In the genomic region with DNA sequence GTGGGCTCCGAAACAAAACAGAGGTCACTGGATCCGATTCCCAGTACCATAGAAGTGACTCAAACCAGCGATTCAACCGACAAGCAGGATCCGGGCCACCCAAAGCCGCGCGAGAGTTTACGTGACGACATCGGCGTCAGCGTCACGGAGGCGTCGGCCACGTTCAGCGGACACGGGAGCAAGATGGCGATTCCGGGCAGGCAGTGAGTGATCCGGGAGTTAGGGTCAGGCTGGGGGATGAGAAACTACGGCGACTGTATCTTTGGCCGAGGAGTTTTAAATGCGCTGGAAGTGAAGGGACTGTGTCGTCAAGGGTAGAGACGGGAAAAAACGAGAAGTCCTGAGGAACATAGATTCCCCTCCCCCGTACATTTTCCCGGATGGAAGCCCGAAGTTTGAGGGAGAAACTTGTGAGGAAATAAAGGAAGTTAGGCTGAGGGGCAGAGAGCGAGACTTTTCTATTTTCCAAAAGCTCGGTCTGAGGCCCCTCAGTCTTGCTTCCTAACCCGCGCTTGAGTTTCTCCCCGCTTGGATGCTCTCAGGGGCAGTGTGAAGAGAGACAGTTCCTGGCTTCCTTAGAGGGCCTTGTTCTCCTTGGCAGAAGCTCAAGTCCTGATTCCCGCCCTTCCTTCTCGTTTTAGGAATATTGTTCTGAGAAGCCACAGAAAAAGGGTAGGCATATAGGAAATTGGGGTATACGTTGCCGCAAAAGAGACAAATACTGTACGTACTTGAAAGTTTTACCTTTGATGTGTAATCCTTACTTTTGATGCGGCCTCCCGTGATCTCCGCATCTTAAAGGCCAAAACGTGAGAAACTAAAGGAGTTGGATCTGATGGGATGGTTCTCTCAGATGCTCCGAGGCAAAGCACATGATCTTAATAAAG, we compare ENCODE assay signal across 1 cellular context.
TF ChIP-seq lines count a peak whose summit lies in the region.

A gene with protein sequence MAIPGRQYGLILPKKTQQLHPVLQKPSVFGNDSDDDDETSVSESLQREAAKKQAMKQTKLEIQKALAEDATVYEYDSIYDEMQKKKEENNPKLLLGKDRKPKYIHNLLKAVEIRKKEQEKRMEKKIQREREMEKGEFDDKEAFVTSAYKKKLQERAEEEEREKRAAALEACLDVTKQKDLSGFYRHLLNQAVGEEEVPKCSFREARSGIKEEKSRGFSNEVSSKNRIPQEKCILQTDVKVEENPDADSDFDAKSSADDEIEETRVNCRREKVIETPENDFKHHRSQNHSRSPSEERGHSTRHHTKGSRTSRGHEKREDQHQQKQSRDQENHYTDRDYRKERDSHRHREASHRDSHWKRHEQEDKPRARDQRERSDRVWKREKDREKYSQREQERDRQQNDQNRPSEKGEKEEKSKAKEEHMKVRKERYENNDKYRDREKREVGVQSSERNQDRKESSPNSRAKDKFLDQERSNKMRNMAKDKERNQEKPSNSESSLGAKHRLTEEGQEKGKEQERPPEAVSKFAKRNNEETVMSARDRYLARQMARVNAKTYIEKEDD (plus strand): TSS at position 156 of the 887 bp plus-strand sequence. CDS start 28 bp downstream, at position 184.

TF ChIP-seq in HepG2, 621 proteins besides CTCF, POLR2A, EP300 and RAD21 (continued from another document and continues in another):
- TF ChIP-seq, protein P1, sequence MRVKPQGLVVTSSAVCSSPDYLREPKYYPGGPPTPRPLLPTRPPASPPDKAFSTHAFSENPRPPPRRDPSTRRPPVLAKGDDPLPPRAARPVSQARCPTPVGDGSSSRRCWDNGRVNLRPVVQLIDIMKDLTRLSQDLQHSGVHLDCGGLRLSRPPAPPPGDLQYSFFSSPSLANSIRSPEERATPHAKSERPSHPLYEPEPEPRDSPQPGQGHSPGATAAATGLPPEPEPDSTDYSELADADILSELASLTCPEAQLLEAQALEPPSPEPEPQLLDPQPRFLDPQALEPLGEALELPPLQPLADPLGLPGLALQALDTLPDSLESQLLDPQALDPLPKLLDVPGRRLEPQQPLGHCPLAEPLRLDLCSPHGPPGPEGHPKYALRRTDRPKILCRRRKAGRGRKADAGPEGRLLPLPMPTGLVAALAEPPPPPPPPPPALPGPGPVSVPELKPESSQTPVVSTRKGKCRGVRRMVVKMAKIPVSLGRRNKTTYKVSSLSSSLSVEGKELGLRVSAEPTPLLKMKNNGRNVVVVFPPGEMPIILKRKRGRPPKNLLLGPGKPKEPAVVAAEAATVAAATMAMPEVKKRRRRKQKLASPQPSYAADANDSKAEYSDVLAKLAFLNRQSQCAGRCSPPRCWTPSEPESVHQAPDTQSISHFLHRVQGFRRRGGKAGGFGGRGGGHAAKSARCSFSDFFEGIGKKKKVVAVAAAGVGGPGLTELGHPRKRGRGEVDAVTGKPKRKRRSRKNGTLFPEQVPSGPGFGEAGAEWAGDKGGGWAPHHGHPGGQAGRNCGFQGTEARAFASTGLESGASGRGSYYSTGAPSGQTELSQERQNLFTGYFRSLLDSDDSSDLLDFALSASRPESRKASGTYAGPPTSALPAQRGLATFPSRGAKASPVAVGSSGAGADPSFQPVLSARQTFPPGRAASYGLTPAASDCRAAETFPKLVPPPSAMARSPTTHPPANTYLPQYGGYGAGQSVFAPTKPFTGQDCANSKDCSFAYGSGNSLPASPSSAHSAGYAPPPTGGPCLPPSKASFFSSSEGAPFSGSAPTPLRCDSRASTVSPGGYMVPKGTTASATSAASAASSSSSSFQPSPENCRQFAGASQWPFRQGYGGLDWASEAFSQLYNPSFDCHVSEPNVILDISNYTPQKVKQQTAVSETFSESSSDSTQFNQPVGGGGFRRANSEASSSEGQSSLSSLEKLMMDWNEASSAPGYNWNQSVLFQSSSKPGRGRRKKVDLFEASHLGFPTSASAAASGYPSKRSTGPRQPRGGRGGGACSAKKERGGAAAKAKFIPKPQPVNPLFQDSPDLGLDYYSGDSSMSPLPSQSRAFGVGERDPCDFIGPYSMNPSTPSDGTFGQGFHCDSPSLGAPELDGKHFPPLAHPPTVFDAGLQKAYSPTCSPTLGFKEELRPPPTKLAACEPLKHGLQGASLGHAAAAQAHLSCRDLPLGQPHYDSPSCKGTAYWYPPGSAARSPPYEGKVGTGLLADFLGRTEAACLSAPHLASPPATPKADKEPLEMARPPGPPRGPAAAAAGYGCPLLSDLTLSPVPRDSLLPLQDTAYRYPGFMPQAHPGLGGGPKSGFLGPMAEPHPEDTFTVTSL (CRISPR knock-in tag; IDR thresholded peaks at IDR 0.05; ENCODE audit: borderline replicate concordance), result no peak
- TF ChIP-seq HNRNPL (IDR thresholded peaks at IDR 0.05; ENCODE audit: low read depth, low read length), result 0 out of 2 replicates have a peak, but pooled peaks have one; percentile 38
- TF ChIP-seq HMG20B (CRISPR knock-in tag; conservative IDR thresholded peaks at IDR 0.05), result no peak
- TF ChIP-seq, protein P2, sequence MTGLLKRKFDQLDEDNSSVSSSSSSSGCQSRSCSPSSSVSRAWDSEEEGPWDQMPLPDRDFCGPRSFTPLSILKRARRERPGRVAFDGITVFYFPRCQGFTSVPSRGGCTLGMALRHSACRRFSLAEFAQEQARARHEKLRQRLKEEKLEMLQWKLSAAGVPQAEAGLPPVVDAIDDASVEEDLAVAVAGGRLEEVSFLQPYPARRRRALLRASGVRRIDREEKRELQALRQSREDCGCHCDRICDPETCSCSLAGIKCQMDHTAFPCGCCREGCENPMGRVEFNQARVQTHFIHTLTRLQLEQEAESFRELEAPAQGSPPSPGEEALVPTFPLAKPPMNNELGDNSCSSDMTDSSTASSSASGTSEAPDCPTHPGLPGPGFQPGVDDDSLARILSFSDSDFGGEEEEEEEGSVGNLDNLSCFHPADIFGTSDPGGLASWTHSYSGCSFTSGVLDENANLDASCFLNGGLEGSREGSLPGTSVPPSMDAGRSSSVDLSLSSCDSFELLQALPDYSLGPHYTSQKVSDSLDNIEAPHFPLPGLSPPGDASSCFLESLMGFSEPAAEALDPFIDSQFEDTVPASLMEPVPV (CRISPR knock-in tag; IDR thresholded peaks at IDR 0.05), result peak; percentile 57; the same call in 1 of the 2 replicates
- TF ChIP-seq, protein P3, sequence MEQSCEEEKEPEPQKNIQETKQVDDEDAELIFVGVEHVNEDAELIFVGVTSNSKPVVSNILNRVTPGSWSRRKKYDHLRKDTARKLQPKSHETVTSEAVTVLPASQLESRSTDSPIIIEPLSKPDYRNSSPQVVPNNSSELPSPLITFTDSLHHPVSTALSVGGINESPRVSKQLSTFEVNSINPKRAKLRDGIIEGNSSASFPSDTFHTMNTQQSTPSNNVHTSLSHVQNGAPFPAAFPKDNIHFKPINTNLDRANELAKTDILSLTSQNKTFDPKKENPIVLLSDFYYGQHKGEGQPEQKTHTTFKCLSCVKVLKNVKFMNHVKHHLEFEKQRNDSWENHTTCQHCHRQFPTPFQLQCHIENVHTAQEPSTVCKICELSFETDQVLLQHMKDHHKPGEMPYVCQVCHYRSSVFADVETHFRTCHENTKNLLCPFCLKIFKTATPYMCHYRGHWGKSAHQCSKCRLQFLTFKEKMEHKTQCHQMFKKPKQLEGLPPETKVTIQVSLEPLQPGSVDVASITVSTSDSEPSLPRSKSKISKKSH (CRISPR knock-in tag; IDR thresholded peaks at IDR 0.05; ENCODE audit: borderline replicate concordance), result peak; percentile 64; the same call in 1 of the 2 replicates
- TF ChIP-seq ZMYM2 (CRISPR knock-in tag; IDR thresholded peaks at IDR 0.05), result peak; percentile 51; the same call in 1 of the 2 replicates
- TF ChIP-seq EED (CRISPR knock-in tag; IDR thresholded peaks at IDR 0.05), result no peak
- no peak for TF ChIP-seq ZNF34 (CRISPR knock-in tag; IDR thresholded peaks at IDR 0.05; ENCODE audit: borderline replicate concordance)
- TF ChIP-seq ZNF124 (CRISPR knock-in tag; IDR thresholded peaks at IDR 0.05), result peak; percentile 62
- TF ChIP-seq, protein P4, sequence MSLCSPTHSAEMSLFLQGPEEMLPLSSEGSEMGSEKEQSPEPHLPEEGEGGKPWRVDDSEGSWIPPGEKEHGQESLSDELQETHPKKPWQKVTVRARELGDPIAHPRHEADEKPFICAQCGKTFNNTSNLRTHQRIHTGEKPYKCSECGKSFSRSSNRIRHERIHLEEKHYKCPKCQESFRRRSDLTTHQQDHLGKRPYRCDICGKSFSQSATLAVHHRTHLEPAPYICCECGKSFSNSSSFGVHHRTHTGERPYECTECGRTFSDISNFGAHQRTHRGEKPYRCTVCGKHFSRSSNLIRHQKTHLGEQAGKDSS (CRISPR knock-in tag; IDR thresholded peaks at IDR 0.05; ENCODE audit: borderline replicate concordance, low read depth), result 0 out of 2 replicates have a peak, but pooled peaks have one; percentile 83
- TF ChIP-seq ZNF317 (CRISPR knock-in tag; IDR thresholded peaks at IDR 0.05), result peak; percentile 53; the same call in 1 of the 2 replicates
- peak; percentile 27; the same call in 1 of the 2 replicates for TF ChIP-seq FOSL1 (CRISPR knock-in tag; IDR thresholded peaks at IDR 0.05; ENCODE audit: borderline replicate concordance)
- TF ChIP-seq, protein P5, sequence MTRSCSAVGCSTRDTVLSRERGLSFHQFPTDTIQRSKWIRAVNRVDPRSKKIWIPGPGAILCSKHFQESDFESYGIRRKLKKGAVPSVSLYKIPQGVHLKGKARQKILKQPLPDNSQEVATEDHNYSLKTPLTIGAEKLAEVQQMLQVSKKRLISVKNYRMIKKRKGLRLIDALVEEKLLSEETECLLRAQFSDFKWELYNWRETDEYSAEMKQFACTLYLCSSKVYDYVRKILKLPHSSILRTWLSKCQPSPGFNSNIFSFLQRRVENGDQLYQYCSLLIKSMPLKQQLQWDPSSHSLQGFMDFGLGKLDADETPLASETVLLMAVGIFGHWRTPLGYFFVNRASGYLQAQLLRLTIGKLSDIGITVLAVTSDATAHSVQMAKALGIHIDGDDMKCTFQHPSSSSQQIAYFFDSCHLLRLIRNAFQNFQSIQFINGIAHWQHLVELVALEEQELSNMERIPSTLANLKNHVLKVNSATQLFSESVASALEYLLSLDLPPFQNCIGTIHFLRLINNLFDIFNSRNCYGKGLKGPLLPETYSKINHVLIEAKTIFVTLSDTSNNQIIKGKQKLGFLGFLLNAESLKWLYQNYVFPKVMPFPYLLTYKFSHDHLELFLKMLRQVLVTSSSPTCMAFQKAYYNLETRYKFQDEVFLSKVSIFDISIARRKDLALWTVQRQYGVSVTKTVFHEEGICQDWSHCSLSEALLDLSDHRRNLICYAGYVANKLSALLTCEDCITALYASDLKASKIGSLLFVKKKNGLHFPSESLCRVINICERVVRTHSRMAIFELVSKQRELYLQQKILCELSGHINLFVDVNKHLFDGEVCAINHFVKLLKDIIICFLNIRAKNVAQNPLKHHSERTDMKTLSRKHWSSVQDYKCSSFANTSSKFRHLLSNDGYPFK (CRISPR knock-in tag; IDR thresholded peaks at IDR 0.05; ENCODE audit: borderline replicate concordance), result peak; percentile 97
- TF ChIP-seq ZNF292 (CRISPR knock-in tag; IDR thresholded peaks at IDR 0.05; ENCODE audit: borderline replicate concordance, low read depth), result peak; percentile 23; the same call in 1 of the 2 replicates
- peak; percentile 44; the same call in 1 of the 2 replicates for TF ChIP-seq ZNF510 (CRISPR knock-in tag; IDR thresholded peaks at IDR 0.05; ENCODE audit: low read depth)
- 0 out of 2 replicates have a peak, but pooled peaks have one; percentile 51 for TF ChIP-seq GATA4 (IDR thresholded peaks at IDR 0.05; ENCODE audit: borderline replicate concordance, low read depth)
- peak; percentile 21; the same call in 1 of the 2 replicates for TF ChIP-seq ZFYVE20 (CRISPR knock-in tag; IDR thresholded peaks at IDR 0.05; ENCODE audit: borderline replicate concordance, low read depth)
- TF ChIP-seq ZNF33B (CRISPR knock-in tag; IDR thresholded peaks at IDR 0.05), result peak; percentile 73; the same call in 1 of the 2 replicates
- TF ChIP-seq, protein P6, sequence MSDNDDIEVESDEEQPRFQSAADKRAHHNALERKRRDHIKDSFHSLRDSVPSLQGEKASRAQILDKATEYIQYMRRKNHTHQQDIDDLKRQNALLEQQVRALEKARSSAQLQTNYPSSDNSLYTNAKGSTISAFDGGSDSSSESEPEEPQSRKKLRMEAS (IDR thresholded peaks at IDR 0.05), result peak; percentile 69
- peak; percentile 84 for TF ChIP-seq YEATS4 (CRISPR knock-in tag; IDR thresholded peaks at IDR 0.05; ENCODE audit: borderline replicate concordance)
- TF ChIP-seq SNAPC2 (CRISPR knock-in tag; IDR thresholded peaks at IDR 0.05), result peak; percentile 81; the same call in 1 of the 2 replicates
- TF ChIP-seq, protein P7, sequence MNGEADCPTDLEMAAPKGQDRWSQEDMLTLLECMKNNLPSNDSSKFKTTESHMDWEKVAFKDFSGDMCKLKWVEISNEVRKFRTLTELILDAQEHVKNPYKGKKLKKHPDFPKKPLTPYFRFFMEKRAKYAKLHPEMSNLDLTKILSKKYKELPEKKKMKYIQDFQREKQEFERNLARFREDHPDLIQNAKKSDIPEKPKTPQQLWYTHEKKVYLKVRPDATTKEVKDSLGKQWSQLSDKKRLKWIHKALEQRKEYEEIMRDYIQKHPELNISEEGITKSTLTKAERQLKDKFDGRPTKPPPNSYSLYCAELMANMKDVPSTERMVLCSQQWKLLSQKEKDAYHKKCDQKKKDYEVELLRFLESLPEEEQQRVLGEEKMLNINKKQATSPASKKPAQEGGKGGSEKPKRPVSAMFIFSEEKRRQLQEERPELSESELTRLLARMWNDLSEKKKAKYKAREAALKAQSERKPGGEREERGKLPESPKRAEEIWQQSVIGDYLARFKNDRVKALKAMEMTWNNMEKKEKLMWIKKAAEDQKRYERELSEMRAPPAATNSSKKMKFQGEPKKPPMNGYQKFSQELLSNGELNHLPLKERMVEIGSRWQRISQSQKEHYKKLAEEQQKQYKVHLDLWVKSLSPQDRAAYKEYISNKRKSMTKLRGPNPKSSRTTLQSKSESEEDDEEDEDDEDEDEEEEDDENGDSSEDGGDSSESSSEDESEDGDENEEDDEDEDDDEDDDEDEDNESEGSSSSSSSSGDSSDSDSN (CRISPR knock-in tag; IDR thresholded peaks at IDR 0.05), result peak; percentile 52; the same call in 1 of the 2 replicates
- peak; percentile 60 for TF ChIP-seq FOXA3 (CRISPR knock-in tag; IDR thresholded peaks at IDR 0.05)
- TF ChIP-seq NR2F2 (IDR thresholded peaks at IDR 0.05; ENCODE audit: borderline replicate concordance, low read depth), result peak; percentile 10; the same call in 1 of the 2 replicates
- peak; percentile 90 for TF ChIP-seq ATF1 (CRISPR knock-in tag; IDR thresholded peaks at IDR 0.05)
- TF ChIP-seq RAD51 (IDR thresholded peaks at IDR 0.05; ENCODE audit: borderline replicate concordance), result no peak
- peak; percentile 13; the same call in 1 of the 2 replicates for TF ChIP-seq NFIC (IDR thresholded peaks at IDR 0.05; ENCODE audit: low read length)
- TF ChIP-seq BHLHE40 (IDR thresholded peaks at IDR 0.05; ENCODE audit: low read length), result peak; percentile 51; the same call in 1 of the 2 replicates
- TF ChIP-seq ZNF468 (CRISPR knock-in tag; IDR thresholded peaks at IDR 0.05), result no peak
- no peak for TF ChIP-seq THYN1 (CRISPR knock-in tag; IDR thresholded peaks at IDR 0.05; ENCODE audit: borderline replicate concordance, low read depth)
- peak; percentile 62; the same call in 1 of the 2 replicates for TF ChIP-seq NAIF1 (CRISPR knock-in tag; IDR thresholded peaks at IDR 0.05; ENCODE audit: borderline replicate concordance)
- peak; percentile 88 for TF ChIP-seq NFRKB (IDR thresholded peaks at IDR 0.05)
- peak; percentile 65 for TF ChIP-seq CCDC6 (CRISPR knock-in tag; IDR thresholded peaks at IDR 0.05)
- TF ChIP-seq, protein P8, sequence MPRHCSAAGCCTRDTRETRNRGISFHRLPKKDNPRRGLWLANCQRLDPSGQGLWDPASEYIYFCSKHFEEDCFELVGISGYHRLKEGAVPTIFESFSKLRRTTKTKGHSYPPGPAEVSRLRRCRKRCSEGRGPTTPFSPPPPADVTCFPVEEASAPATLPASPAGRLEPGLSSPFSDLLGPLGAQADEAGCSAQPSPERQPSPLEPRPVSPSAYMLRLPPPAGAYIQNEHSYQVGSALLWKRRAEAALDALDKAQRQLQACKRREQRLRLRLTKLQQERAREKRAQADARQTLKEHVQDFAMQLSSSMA (CRISPR knock-in tag; IDR thresholded peaks at IDR 0.05), result peak; percentile 89; the same call in 1 of the 2 replicates
- peak; percentile 57 for TF ChIP-seq TBL1XR1 (IDR thresholded peaks at IDR 0.05; ENCODE audit: borderline replicate concordance, low read length, partially characterized antibody)
- no peak for TF ChIP-seq ZKSCAN8 (CRISPR knock-in tag; IDR thresholded peaks at IDR 0.05; ENCODE audit: borderline replicate concordance)
- TF ChIP-seq ARNTL (CRISPR knock-in tag; IDR thresholded peaks at IDR 0.05), result peak; percentile 76
